1 cellular context compared by ENCODE assay signal in the genomic region with DNA sequence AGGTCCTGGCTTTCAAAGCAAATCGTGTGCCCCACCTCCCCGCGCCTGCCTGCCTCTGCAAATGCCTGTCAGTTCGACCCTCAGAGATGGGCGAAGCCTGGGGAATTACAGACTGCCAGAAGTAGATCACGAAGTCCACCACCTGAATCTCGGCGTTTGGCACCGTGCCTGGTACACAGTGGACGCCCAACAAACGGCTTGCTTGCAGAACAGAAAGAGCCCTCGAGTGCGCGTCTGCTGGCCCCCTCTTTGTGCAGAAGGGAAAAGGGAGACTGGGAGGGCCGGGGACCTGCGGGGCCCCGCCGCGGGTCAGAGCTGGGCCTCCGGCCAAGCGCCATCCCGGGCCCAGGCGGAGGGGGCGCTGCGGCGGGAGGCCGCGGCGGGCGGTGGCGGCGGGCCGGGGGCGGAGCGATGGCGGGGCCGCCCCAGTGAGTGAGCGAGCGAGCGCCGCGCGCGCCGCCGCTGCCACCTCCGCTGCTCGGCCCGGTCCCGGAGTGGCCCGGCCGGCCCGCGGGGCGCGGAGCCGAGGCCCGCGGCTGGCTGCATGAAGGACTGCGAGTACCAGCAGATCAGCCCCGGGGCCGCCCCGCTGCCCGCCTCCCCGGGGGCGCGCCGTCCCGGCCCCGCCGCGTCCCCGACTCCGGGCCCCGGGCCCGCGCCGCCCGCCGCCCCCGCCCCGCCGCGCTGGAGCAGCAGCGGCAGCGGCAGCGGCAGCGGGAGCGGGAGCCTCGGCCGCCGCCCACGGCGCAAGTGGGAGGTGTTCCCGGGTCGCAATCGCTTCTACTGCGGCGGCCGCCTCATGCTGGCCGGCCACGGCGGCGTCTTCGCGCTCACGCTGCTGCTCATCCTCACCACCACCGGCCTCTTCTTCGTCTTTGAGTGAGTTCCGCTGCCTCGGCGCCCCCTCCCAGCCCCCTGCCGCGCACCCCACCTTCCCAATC.
A peak's percentile ranks its signal among the peaks of the same experiment; 100 is the strongest.
TF ChIP-seq lines count a peak whose summit lies in the region.

A gene with protein sequence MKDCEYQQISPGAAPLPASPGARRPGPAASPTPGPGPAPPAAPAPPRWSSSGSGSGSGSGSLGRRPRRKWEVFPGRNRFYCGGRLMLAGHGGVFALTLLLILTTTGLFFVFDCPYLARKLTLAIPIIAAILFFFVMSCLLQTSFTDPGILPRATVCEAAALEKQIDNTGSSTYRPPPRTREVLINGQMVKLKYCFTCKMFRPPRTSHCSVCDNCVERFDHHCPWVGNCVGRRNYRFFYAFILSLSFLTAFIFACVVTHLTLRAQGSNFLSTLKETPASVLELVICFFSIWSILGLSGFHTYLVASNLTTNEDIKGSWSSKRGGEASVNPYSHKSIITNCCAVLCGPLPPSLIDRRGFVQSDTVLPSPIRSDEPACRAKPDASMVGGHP (plus strand): TSS at position 428 of the 941 bp plus-strand sequence. CDS start 117 bp downstream, at position 545.

TF ChIP-seq in K562, 482 proteins besides CTCF, POLR2A, EP300 and RAD21 (continued from another document and continues in another):
- TF ChIP-seq KAT7 (CRISPR knock-in tag; IDR thresholded peaks at IDR 0.05; ENCODE audit: borderline replicate concordance): no peak; the same call in none of the 2 replicates
- no peak for TF ChIP-seq RUNX1 (IDR thresholded peaks at IDR 0.05; ENCODE audit: low read depth)
- TF ChIP-seq NELFE (IDR thresholded peaks at IDR 0.05; ENCODE audit: insufficient read depth, insufficient read length): no peak
- TF ChIP-seq SMAD4 (CRISPR knock-in tag; conservative IDR thresholded peaks at IDR 0.05): peak; percentile 82
- no peak for TF ChIP-seq RBM17 (IDR thresholded peaks at IDR 0.05; ENCODE audit: borderline replicate concordance, low read depth, low read length)
- peak; percentile 33 for TF ChIP-seq TAF1 (IDR thresholded peaks at IDR 0.05; ENCODE audit: control insufficient read depth, extremely low read depth, insufficient read depth, low read length, severe bottlenecking)
- no peak for TF ChIP-seq SRSF9 (IDR thresholded peaks at IDR 0.05; ENCODE audit: borderline replicate concordance, low read depth, low read length)
- TF ChIP-seq CHD1 (IDR thresholded peaks at IDR 0.05; ENCODE audit: low read length): no peak
- TF ChIP-seq TEAD4 (IDR thresholded peaks at IDR 0.05; ENCODE audit: low read length): no peak
- no peak for TF ChIP-seq TEAD4 (CRISPR knock-in tag; IDR thresholded peaks at IDR 0.05; ENCODE audit: borderline replicate concordance)
- TF ChIP-seq RBBP5 (IDR thresholded peaks at IDR 0.05; ENCODE audit: borderline replicate concordance, insufficient read depth, low read length, poor library complexity, severe bottlenecking): peak; percentile 68
- TF ChIP-seq ZNF584 (CRISPR knock-in tag; IDR thresholded peaks at IDR 0.05; ENCODE audit: low read depth): no peak
- no peak for TF ChIP-seq NBN (IDR thresholded peaks at IDR 0.05; ENCODE audit: low read depth)
- TF ChIP-seq SRSF7 (optimal IDR thresholded peaks at IDR 0.05; ENCODE audit: low read depth, low read length): no peak
- TF ChIP-seq, protein P1, sequence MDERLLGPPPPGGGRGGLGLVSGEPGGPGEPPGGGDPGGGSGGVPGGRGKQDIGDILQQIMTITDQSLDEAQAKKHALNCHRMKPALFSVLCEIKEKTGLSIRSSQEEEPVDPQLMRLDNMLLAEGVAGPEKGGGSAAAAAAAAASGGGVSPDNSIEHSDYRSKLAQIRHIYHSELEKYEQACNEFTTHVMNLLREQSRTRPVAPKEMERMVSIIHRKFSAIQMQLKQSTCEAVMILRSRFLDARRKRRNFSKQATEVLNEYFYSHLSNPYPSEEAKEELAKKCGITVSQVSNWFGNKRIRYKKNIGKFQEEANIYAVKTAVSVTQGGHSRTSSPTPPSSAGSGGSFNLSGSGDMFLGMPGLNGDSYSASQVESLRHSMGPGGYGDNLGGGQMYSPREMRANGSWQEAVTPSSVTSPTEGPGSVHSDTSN (CRISPR knock-in tag; IDR thresholded peaks at IDR 0.05; ENCODE audit: low read depth): no peak
- TF ChIP-seq, protein P1 (tag; conservative IDR thresholded peaks at IDR 0.05; ENCODE audit: low read depth): no peak
- TF ChIP-seq JUND (IDR thresholded peaks at IDR 0.05; ENCODE audit: borderline replicate concordance, low read depth, low read length): no peak
- peak; percentile 20; the same call in 1 of the 3 replicates for TF ChIP-seq JUND (tag; IDR thresholded peaks at IDR 0.05; ENCODE audit: borderline replicate concordance, low read depth, low read length)
- peak; percentile 41 for TF ChIP-seq SAP30 (IDR thresholded peaks at IDR 0.05; ENCODE audit: borderline replicate concordance, insufficient read depth, low read depth, low read length, poor library complexity, severe bottlenecking)
- TF ChIP-seq MEF2A (IDR thresholded peaks at IDR 0.05; ENCODE audit: control insufficient read depth, low read depth, low read length): no peak
- TF ChIP-seq ERF (CRISPR knock-in tag; IDR thresholded peaks at IDR 0.05): peak; percentile 60
- no peak for TF ChIP-seq TRIM28 (IDR thresholded peaks at IDR 0.05)
- TF ChIP-seq NR4A1 (CRISPR knock-in tag; IDR thresholded peaks at IDR 0.05): no peak
- TF ChIP-seq NR4A1 (tag; IDR thresholded peaks at IDR 0.05): 0 out of 2 replicates have a peak, but pooled peaks have one; percentile 16
- TF ChIP-seq, protein P2, sequence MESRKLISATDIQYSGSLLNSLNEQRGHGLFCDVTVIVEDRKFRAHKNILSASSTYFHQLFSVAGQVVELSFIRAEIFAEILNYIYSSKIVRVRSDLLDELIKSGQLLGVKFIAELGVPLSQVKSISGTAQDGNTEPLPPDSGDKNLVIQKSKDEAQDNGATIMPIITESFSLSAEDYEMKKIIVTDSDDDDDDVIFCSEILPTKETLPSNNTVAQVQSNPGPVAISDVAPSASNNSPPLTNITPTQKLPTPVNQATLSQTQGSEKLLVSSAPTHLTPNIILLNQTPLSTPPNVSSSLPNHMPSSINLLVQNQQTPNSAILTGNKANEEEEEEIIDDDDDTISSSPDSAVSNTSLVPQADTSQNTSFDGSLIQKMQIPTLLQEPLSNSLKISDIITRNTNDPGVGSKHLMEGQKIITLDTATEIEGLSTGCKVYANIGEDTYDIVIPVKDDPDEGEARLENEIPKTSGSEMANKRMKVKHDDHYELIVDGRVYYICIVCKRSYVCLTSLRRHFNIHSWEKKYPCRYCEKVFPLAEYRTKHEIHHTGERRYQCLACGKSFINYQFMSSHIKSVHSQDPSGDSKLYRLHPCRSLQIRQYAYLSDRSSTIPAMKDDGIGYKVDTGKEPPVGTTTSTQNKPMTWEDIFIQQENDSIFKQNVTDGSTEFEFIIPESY (CRISPR knock-in tag; IDR thresholded peaks at IDR 0.05): no peak
- no peak for TF ChIP-seq SIX5 (IDR thresholded peaks at IDR 0.05; ENCODE audit: borderline replicate concordance in 1 of 2, insufficient read depth in 1 of 2, low read depth in 1 of 2, low read length in 2 of 2)
- TF ChIP-seq, protein P3, sequence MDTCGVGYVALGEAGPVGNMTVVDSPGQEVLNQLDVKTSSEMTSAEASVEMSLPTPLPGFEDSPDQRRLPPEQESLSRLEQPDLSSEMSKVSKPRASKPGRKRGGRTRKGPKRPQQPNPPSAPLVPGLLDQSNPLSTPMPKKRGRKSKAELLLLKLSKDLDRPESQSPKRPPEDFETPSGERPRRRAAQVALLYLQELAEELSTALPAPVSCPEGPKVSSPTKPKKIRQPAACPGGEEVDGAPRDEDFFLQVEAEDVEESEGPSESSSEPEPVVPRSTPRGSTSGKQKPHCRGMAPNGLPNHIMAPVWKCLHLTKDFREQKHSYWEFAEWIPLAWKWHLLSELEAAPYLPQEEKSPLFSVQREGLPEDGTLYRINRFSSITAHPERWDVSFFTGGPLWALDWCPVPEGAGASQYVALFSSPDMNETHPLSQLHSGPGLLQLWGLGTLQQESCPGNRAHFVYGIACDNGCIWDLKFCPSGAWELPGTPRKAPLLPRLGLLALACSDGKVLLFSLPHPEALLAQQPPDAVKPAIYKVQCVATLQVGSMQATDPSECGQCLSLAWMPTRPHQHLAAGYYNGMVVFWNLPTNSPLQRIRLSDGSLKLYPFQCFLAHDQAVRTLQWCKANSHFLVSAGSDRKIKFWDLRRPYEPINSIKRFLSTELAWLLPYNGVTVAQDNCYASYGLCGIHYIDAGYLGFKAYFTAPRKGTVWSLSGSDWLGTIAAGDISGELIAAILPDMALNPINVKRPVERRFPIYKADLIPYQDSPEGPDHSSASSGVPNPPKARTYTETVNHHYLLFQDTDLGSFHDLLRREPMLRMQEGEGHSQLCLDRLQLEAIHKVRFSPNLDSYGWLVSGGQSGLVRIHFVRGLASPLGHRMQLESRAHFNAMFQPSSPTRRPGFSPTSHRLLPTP (IDR thresholded peaks at IDR 0.05; ENCODE audit: borderline replicate concordance, extremely low read depth, insufficient read length): no peak
- TF ChIP-seq ZNF384 (IDR thresholded peaks at IDR 0.05; ENCODE audit: low read depth, low read length): no peak
- TF ChIP-seq NCOA1 (IDR thresholded peaks at IDR 0.05; ENCODE audit: low read depth): no peak
- no peak for TF ChIP-seq PTRF (tag; IDR thresholded peaks at IDR 0.05)
- no peak for TF ChIP-seq ZNF431 (CRISPR knock-in tag; IDR thresholded peaks at IDR 0.05)
- no peak for TF ChIP-seq ZSCAN32 (CRISPR knock-in tag; IDR thresholded peaks at IDR 0.05)
- TF ChIP-seq, protein P4, sequence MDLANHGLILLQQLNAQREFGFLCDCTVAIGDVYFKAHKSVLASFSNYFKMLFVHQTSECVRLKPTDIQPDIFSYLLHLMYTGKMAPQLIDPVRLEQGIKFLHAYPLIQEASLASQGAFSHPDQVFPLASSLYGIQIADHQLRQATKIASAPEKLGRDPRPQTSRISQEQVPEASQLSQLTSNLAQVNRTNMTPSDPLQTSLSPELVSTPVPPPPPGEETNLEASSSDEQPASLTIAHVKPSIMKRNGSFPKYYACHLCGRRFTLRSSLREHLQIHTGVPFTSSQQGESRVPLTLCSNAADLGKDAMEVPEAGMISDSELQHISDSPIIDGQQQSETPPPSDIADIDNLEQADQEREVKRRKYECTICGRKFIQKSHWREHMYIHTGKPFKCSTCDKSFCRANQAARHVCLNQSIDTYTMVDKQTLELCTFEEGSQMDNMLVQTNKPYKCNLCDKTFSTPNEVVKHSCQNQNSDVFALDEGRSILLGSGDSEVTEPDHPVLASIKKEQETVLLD (IDR thresholded peaks at IDR 0.05): no peak
- no peak for TF ChIP-seq HDAC6 (IDR thresholded peaks at IDR 0.05; ENCODE audit: low read depth, low read length)
- peak; percentile 60 for TF ChIP-seq RBFOX2 (IDR thresholded peaks at IDR 0.05; ENCODE audit: low read depth, low read length)
- no peak for TF ChIP-seq SETDB1 (IDR thresholded peaks at IDR 0.05; ENCODE audit: low read length)
- TF ChIP-seq, protein P5, sequence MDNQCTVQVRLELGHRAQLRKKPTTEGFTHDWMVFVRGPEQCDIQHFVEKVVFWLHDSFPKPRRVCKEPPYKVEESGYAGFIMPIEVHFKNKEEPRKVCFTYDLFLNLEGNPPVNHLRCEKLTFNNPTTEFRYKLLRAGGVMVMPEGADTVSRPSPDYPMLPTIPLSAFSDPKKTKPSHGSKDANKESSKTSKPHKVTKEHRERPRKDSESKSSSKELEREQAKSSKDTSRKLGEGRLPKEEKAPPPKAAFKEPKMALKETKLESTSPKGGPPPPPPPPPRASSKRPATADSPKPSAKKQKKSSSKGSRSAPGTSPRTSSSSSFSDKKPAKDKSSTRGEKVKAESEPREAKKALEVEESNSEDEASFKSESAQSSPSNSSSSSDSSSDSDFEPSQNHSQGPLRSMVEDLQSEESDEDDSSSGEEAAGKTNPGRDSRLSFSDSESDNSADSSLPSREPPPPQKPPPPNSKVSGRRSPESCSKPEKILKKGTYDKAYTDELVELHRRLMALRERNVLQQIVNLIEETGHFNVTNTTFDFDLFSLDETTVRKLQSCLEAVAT (IDR thresholded peaks at IDR 0.05): no peak
- TF ChIP-seq SNIP1 (IDR thresholded peaks at IDR 0.05; ENCODE audit: low read depth): no peak
- TF ChIP-seq SIN3A (IDR thresholded peaks at IDR 0.05; ENCODE audit: borderline replicate concordance in 2 of 2, control insufficient read depth in 1 of 2, low read depth in 2 of 2, low read length in 2 of 2): peak in 1 of 2 experiments; percentile 31; a peak in 1 of 4 replicates
- TF ChIP-seq RBM25 (IDR thresholded peaks at IDR 0.05; ENCODE audit: low read depth, low read length, severe bottlenecking): no peak
- TF ChIP-seq COPS2 (conservative IDR thresholded peaks at IDR 0.05): no peak
- no peak for TF ChIP-seq ETV5 (CRISPR knock-in tag; IDR thresholded peaks at IDR 0.05; ENCODE audit: low read depth)
- TF ChIP-seq, protein P6, sequence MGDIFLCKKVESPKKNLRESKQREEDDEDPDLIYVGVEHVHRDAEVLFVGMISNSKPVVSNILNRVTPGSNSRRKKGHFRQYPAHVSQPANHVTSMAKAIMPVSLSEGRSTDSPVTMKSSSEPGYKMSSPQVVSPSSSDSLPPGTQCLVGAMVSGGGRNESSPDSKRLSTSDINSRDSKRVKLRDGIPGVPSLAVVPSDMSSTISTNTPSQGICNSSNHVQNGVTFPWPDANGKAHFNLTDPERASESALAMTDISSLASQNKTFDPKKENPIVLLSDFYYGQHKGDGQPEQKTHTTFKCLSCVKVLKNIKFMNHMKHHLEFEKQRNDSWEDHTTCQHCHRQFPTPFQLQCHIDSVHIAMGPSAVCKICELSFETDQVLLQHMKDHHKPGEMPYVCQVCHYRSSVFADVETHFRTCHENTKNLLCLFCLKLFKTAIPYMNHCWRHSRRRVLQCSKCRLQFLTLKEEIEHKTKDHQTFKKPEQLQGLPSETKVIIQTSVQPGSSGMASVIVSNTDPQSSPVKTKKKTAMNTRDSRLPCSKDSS (IDR thresholded peaks at IDR 0.05; ENCODE audit: low read depth, partially characterized antibody): no peak
- TF ChIP-seq, protein P7, sequence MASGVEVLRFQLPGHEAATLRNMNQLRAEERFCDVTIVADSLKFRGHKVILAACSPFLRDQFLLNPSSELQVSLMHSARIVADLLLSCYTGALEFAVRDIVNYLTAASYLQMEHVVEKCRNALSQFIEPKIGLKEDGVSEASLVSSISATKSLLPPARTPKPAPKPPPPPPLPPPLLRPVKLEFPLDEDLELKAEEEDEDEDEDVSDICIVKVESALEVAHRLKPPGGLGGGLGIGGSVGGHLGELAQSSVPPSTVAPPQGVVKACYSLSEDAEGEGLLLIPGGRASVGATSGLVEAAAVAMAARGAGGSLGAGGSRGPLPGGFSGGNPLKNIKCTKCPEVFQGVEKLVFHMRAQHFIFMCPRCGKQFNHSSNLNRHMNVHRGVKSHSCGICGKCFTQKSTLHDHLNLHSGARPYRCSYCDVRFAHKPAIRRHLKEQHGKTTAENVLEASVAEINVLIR (CRISPR knock-in tag; IDR thresholded peaks at IDR 0.05): no peak
- TF ChIP-seq ILK (tag; IDR thresholded peaks at IDR 0.05; ENCODE audit: borderline replicate concordance, low read depth): no peak
- peak in 1 of 2 experiments; percentile 60; a peak in 1 of 4 replicates for TF ChIP-seq MAZ (CRISPR knock-in tag; conservative IDR thresholded peaks at IDR 0.05 in 1 of 2, IDR thresholded peaks at IDR 0.05 in 1 of 2)
- no peak for TF ChIP-seq ZNF444 (CRISPR knock-in tag; IDR thresholded peaks at IDR 0.05)
